Comparison of ENCODE assay signal across 8 cellular contexts in the genomic region with DNA sequence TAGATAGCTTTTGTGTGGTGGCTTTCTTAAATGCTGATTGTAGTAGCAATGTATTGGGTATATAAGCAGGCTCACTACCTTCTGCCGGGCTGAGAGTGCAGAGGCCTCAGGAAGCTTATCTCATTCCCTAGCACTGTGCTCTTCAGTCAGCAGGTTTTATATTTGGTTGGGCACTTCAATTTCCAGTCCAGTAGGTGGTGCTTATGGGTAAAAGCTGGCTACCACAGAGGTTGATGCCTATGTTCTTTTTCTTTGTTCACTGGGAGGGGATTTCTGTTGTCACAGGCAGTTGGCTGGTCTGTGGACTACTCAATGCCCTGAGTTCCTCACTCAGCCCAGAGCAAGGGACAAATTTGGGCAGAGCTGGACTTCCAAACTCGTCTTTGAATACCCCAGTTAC. TPM values are rescaled to one million over a fixed set of nuclear protein-coding genes. Genes with fewer than 3 reads are reported as not detected.
A peak's percentile ranks its signal among the peaks of the same experiment; 100 is the strongest.
DNase-seq lines count a peak whose midpoint lies in the region; ATAC-seq and TF ChIP-seq lines count a peak whose summit lies in the region.

No MANE protein-coding gene starts in this region.

- DNase-seq in CD4-positive, CD25-positive, alpha-beta regulatory T cell: peak in 2 of 3 donors; percentile 14 to 28
- DNase-seq in RPMI8226 (peak; percentile 3), immature natural killer cell (peak; percentile 45 to 61 (median 45)), HuH-7 (ENCODE audit: low spot score) (no peak), nephron progenitor cell (no peak)
- no peak for DNase-seq in stimulated activated CD4-positive, alpha-beta T cell treated with anti-CD3 and anti-CD28 coated beads, Interleukin-2, amount 100 ng/mL, for 24 hours

- H3K4me3 Mint-ChIP-seq in CD4-positive, CD25-positive, alpha-beta regulatory T cell: no peak overlapping the region
- H3K4me3 Mint-ChIP-seq in immature natural killer cell (no peak overlapping the region), nephron progenitor cell (no peak overlapping the region)

- H3K4me3 ChIP-seq in CD4-positive, CD25-positive, alpha-beta regulatory T cell (ENCODE audit: low read depth, low read length): no peak overlapping the region

- no peak overlapping the region for H3K27ac ChIP-seq in CD4-positive, CD25-positive, alpha-beta regulatory T cell (ENCODE audit: insufficient read depth, low read length, poor library complexity, severe bottlenecking)

- no peaks in the 10 kb centered on the region for H3K36me3 ChIP-seq in CD4-positive, CD25-positive, alpha-beta regulatory T cell (ENCODE audit: control insufficient read depth, insufficient read depth, low read length)

- H3K9me3 Mint-ChIP-seq in CD4-positive, CD25-positive, alpha-beta regulatory T cell: peaks cover 0 to 8% (median 0%) of the 10 kb centered on the region in 7 donors
- H3K9me3 Mint-ChIP-seq in immature natural killer cell (peaks cover 0 to 5% (median 0%) of the 10 kb centered on the region in 6 donors), nephron progenitor cell (peaks cover 58% of the 10 kb centered on the region)

- peaks cover 0 to 13% (median 2%) of the 10 kb centered on the region in 4 donors for H3K4me1 Mint-ChIP-seq in CD4-positive, CD25-positive, alpha-beta regulatory T cell
- H3K4me1 Mint-ChIP-seq in immature natural killer cell: peaks cover 5 to 6% of the 10 kb centered on the region in 2 donors
- H3K4me1 Mint-ChIP-seq in nephron progenitor cell: no peaks in the 10 kb centered on the region

- peak overlapping the region in 1 of 3 donors; percentile 70 for H3K27ac Mint-ChIP-seq in CD4-positive, CD25-positive, alpha-beta regulatory T cell
- H3K27ac Mint-ChIP-seq in immature natural killer cell (peak overlapping the region in 2 of 6 donors; percentile 30 to 31), nephron progenitor cell (no peak overlapping the region)

- peaks cover 4% of the 10 kb centered on the region for H3K36me3 Mint-ChIP-seq in CD4-positive, CD25-positive, alpha-beta regulatory T cell
- H3K36me3 Mint-ChIP-seq in immature natural killer cell (peaks cover 0 to 5% (median 5%) of the 10 kb centered on the region in 3 donors), nephron progenitor cell (ENCODE audit: low read depth) (peaks cover 5% of the 10 kb centered on the region)

- peaks cover 2 to 11% of the 10 kb centered on the region in 2 experiments for H3K9me3 ChIP-seq in CD4-positive, CD25-positive, alpha-beta regulatory T cell (ENCODE audit: control insufficient read depth in 2 of 2, low read length in 2 of 2)

- no peaks in the 10 kb centered on the region for H3K4me1 ChIP-seq in CD4-positive, CD25-positive, alpha-beta regulatory T cell (ENCODE audit: control insufficient read depth, insufficient read depth, low read length, poor library complexity, severe bottlenecking)

- H3K27me3 Mint-ChIP-seq in CD4-positive, CD25-positive, alpha-beta regulatory T cell: peaks cover 10% of the 10 kb centered on the region
- H3K27me3 Mint-ChIP-seq in immature natural killer cell (ENCODE audit: low read depth in 3 of 3) (peaks cover 0 to 3% (median 0%) of the 10 kb centered on the region in 3 donors), nephron progenitor cell (ENCODE audit: low read depth, poor library complexity) (no peaks in the 10 kb centered on the region)

- ATAC-seq in CD4-positive, CD25-positive, alpha-beta regulatory T cell (ENCODE audit: low read depth in 2 of 2): peak in 1 of 2 donors; percentile 57
- ATAC-seq in GM21528 (IDR thresholded peaks at IDR 0.05; ENCODE audit: low FRiP score, unreplicated experiment) (peak; percentile 72), GM19395 (IDR thresholded peaks at IDR 0.05; ENCODE audit: unreplicated experiment) (no peak)

- no peak for TF ChIP-seq CTCF in nephron progenitor cell (IDR thresholded peaks at IDR 0.05)

- peaks cover 3% of the 10 kb centered on the region for H3K27me3 ChIP-seq in CD4-positive, CD25-positive, alpha-beta regulatory T cell (ENCODE audit: control insufficient read depth, insufficient read depth, low read length)

RNA-seq across cellular contexts. Expression of a gene that starts 43.0 kb away (rescaled TPM):
- 91.4 TPM for total RNA-seq in CD4-positive, CD25-positive, alpha-beta regulatory T cell
- 100 to 1,000 TPM; 127 to 207 (median 173) TPM for polyA plus RNA-seq in CD4-positive, CD25-positive, alpha-beta regulatory T cell
- 100 to 1,000 TPM; 132 to 229 (median 201) TPM for polyA plus RNA-seq in immature natural killer cell

RNA-seq across cellular contexts. Expression of a gene that starts 46.7 kb away (rescaled TPM):
- total RNA-seq in CD4-positive, CD25-positive, alpha-beta regulatory T cell: 0.27 TPM
- polyA plus RNA-seq in CD4-positive, CD25-positive, alpha-beta regulatory T cell: 1 to 10 TPM in 2 of 4 donors, under 1 TPM in 1, not detected in 1; 0.54 to 2.2 (median 1.7) TPM
- under 1 TPM in 2 of 3 donors, not detected in 1; 0.71 to 0.84 TPM for polyA plus RNA-seq in immature natural killer cell

Comparison
In these comparisons a context has a peak if more than half of its experiments do, and no peak if none do; other contexts are left out.
1. DNase-seq: peak in CD4-positive, CD25-positive, alpha-beta regulatory T cell (2 of 3), RPMI8226 (single experiment) and immature natural killer cell (3 of 3); none in stimulated activated CD4-positive, alpha-beta T cell treated with anti-CD3 and anti-CD28 coated beads, Interleukin-2, amount 100 ng/mL, for 24 hours (0 of 2), HuH-7 (single experiment) and nephron progenitor cell (single experiment).